In genomic region chr12:48883305-48884171, GRCh38 we compare ENCODE assay signal across 10 cellular contexts. TPM values are rescaled to one million over a fixed set of nuclear protein-coding genes. Genes with fewer than 3 reads are reported as not detected.
DNase-seq lines count a peak whose midpoint lies in the region; ATAC-seq, FAIRE-seq and TF ChIP-seq lines count a peak whose summit lies in the region.
"Had no signal": no experiment of that assay in that cellular context is flagged by ENCODE, and none has a peak within 500 bp of the region (broad histone marks: within the 10 kb centered on the region; RNA-seq: fewer than 3 reads in every experiment).

No MANE protein-coding gene starts in this region.

- DNase-seq in H7 = peak; percentile 54
- peak; percentile 6 for DNase-seq in NCI-H774 (lab: John Stamatoyannopoulos, UW)
- peak; percentile 87 for DNase-seq in endothelial cell of umbilical vein (ENCODE audit: low read depth, low spot score)
- DNase-seq in neural crest cell (ENCODE audit: low read depth, low spot score) = peak; percentile 23
- no peak for DNase-seq in KBM-7
- no peak for DNase-seq in 8988T
- no peak for DNase-seq in DMS79 treated with DMSO at 0.1 percent for 48 hours (lab: John Stamatoyannopoulos, UW)
- DNase-seq: NCI-H2081 treated with DMSO at 0.1 percent for 48 hours, T-helper 1 cell had no signal

- peak overlapping the region; percentile 56 for H3K9ac ChIP-seq in endothelial cell of umbilical vein (replicated peaks; ENCODE audit: extremely low read depth, insufficient read depth, low read length)

- CTCF ChIA-PET in endothelial cell of umbilical vein (lab: Charles Lee) = interaction anchor here (0.9 to 6.2 kb wide), 6 partner anchors 11 to 113 kb away, joined by 3 to 80 read pairs (median 3); partner anchors contain the start of genes DDX23 and RND1

- BruUV-seq in endothelial cell of umbilical vein (replicated peaks; lab: Mats Ljungman, UMichigan) = no TSS peak

- H2AFZ ChIP-seq in endothelial cell of umbilical vein (ENCODE audit: low read depth, low read length) = peak overlapping the region; percentile 68

- no peak for TF ChIP-seq POLR2A in endothelial cell of umbilical vein (IDR thresholded peaks at IDR 0.05; ENCODE audit: low read depth, low read length)

- dilution Hi-C loops in endothelial cell of umbilical vein (cut with MboI; ENCODE audit: extremely low pct_ligation_motif_present, low sequenced_read_pairs) = no loop called here

- peak overlapping the region; percentile 81 for H3K4me3 Mint-ChIP-seq in neural crest cell

- no peaks in the 10 kb centered on the region for H3K9me3 Mint-ChIP-seq in neural crest cell

- H3K9me1 ChIP-seq in endothelial cell of umbilical vein (replicated peaks; ENCODE audit: control insufficient read depth, extremely low read depth, insufficient read depth, low read length) = no peaks in the 10 kb centered on the region

- peak overlapping the region; percentile 81 for H3K27ac ChIP-seq in endothelial cell of umbilical vein (ENCODE audit: insufficient read depth, low read depth, low read length)

- no peaks in the 10 kb centered on the region for H3K79me2 ChIP-seq in endothelial cell of umbilical vein (ENCODE audit: control insufficient read depth, insufficient read depth, low read length)

- H3K27me3 Mint-ChIP-seq in neural crest cell (ENCODE audit: low read depth) = peaks cover 7% of the 10 kb centered on the region

- peaks cover 29% of the 10 kb centered on the region for H3K4me1 ChIP-seq in endothelial cell of umbilical vein (ENCODE audit: control insufficient read depth, extremely low read depth, insufficient read depth, low read length)

- H3K4me3 ChIP-seq in H7 (ENCODE audit: insufficient read depth, low read depth, low read length) (no peak overlapping the region), endothelial cell of umbilical vein (replicated peaks in 1 of 3; ENCODE audit: insufficient read depth in 1 of 3, low read depth in 1 of 3, low read length in 3 of 3) (no peak overlapping the region)

- FAIRE-seq in endothelial cell of umbilical vein (lab: Jason Lieb, UNC) = peak; percentile 83

- no peaks in the 10 kb centered on the region for H4K20me1 ChIP-seq in endothelial cell of umbilical vein (replicated peaks; ENCODE audit: control insufficient read depth, extremely low read depth, insufficient read depth, low read length)

- in situ Hi-C loops in KBM-7 (cut with MboI; ENCODE audit: low pct_unique_long_range_greater_than_20kb, low sequenced_read_pairs) = no loop called here

- ATAC-seq in HG03342 (IDR thresholded peaks at IDR 0.05; ENCODE audit: unreplicated experiment) = no peak

- H3K27ac Mint-ChIP-seq in neural crest cell (ENCODE audit: unreplicated experiment) = peak overlapping the region; percentile 98

- H3K27me3 ChIP-seq in H7 (ENCODE audit: control insufficient read depth, insufficient read depth, low read length) = no peaks in the 10 kb centered on the region; the same call in 1 of the 2 replicates
- H3K27me3 ChIP-seq in endothelial cell of umbilical vein (ENCODE audit: control insufficient read depth in 2 of 2, insufficient read depth in 2 of 2, low read length in 2 of 2) = no peaks in the 10 kb centered on the region

- TF ChIP-seq CTCF in endothelial cell of umbilical vein (IDR thresholded peaks at IDR 0.05; ENCODE audit: extremely low read depth in 1 of 2, insufficient read depth in 1 of 2, low read depth in 1 of 2, low read length in 2 of 2) (no peak), neural crest cell (conservative IDR thresholded peaks at IDR 0.05) (no peak)

- H3K36me3 ChIP-seq in H7 (replicated peaks; ENCODE audit: control insufficient read depth, insufficient read depth, low read length) (no peaks in the 10 kb centered on the region), endothelial cell of umbilical vein (ENCODE audit: control insufficient read depth in 2 of 2, extremely low read depth in 1 of 2, insufficient read depth in 2 of 2, low read length in 2 of 2) (no peaks in the 10 kb centered on the region)

- peak overlapping the region; percentile 13 for H3K4me2 ChIP-seq in endothelial cell of umbilical vein (ENCODE audit: insufficient read depth, low read length)

- POLR2A ChIA-PET in endothelial cell of umbilical vein (lab: Charles Lee) = interaction anchor here (0.9 to 1.0 kb wide), 3 partner anchors 17 to 18 kb away, joined by 3 to 13 read pairs (median 5); partner anchors contain the start of gene RND1

- intact Hi-C loops in endothelial cell of umbilical vein (cut with micrococcal nuclease) = loop anchor here (2.0 kb wide), 2 partner anchors 19 to 31 kb away; partner anchors contain the start of genes DDX23 and RND1

- peaks cover 30% of the 10 kb centered on the region for H3K4me1 Mint-ChIP-seq in neural crest cell

- H3K36me3 Mint-ChIP-seq in neural crest cell (ENCODE audit: low read depth) = no peaks in the 10 kb centered on the region

- no peaks in the 10 kb centered on the region for H3K9me3 ChIP-seq in endothelial cell of umbilical vein (replicated peaks; ENCODE audit: control insufficient read depth, insufficient read depth, low read length)

TF ChIP-seq in endothelial cell of umbilical vein, 7 proteins besides CTCF, POLR2A, EP300 and RAD21:
- TF ChIP-seq GATA2 (IDR thresholded peaks at IDR 0.05; ENCODE audit: insufficient read depth, insufficient read length, low read depth, low read length) = peak; percentile 33
- no peak for TF ChIP-seq MYC (IDR thresholded peaks at IDR 0.05; ENCODE audit: low read depth, low read length)
- no peak for TF ChIP-seq JUN (IDR thresholded peaks at IDR 0.05; ENCODE audit: borderline replicate concordance, insufficient read depth, insufficient read length, low read depth)
- no peak for TF ChIP-seq FOS (IDR thresholded peaks at IDR 0.05; ENCODE audit: borderline replicate concordance, insufficient read depth, low read length)
- peak; percentile 34 for TF ChIP-seq POLR2AphosphoS5 (IDR thresholded peaks at IDR 0.05; ENCODE audit: insufficient read depth, low read depth, low read length)
- TF ChIP-seq EZH2 (IDR thresholded peaks at IDR 0.05; ENCODE audit: borderline replicate concordance, low read depth, low read length, severe bottlenecking) = no peak
- no peak for TF ChIP-seq MAX (IDR thresholded peaks at IDR 0.05; ENCODE audit: insufficient read depth, insufficient read length)
TF ChIP-seq in endothelial cell of umbilical vein: peak in this region for 2.

RNA-seq across cellular contexts. Expression of gene RND1, which starts 17.9 kb away (rescaled TPM):
- total RNA-seq in H7 (2014; rRNA removed; shearing (Covaris generic)) = 0.94 and 3.0 TPM in 2 replicates
- 4.0 and 4.4 TPM in 2 replicates for total RNA-seq in endothelial cell of umbilical vein
- 5.2 and 9.9 TPM in 2 replicates for polyA plus RNA-seq in endothelial cell of umbilical vein
- polyA plus RNA-seq in endothelial cell of umbilical vein (2011; cell fraction: cytosol; rRNA removed) = 9.8 and 11.5 TPM in 2 replicates
- 34.0 and 46.2 TPM in 2 replicates for polyA plus RNA-seq in endothelial cell of umbilical vein (2011; cell fraction: nucleus; rRNA removed)
- 10.9 and 17.4 TPM in 2 replicates for polyA plus RNA-seq in endothelial cell of umbilical vein (2012)
- 9.4 and 16.2 TPM in 2 replicates for polyA minus RNA-seq in endothelial cell of umbilical vein
- not detected for polyA minus RNA-seq in endothelial cell of umbilical vein (2011; cell fraction: cytosol; rRNA and poly(A)+ RNA removed)
- polyA minus RNA-seq in endothelial cell of umbilical vein (2011; cell fraction: nucleus; rRNA and poly(A)+ RNA removed) = 21.3 and 21.6 TPM in 2 replicates
- total RNA-seq in neural crest cell = 4.2 and 6.1 TPM in 2 replicates

RNA-seq across cellular contexts. Expression of gene DDX23, which starts 31.6 kb away (rescaled TPM):
- total RNA-seq in H7 (2014; rRNA removed; shearing (Covaris generic)) = 101 and 106 TPM in 2 replicates
- 101 and 107 TPM in 2 replicates for total RNA-seq in endothelial cell of umbilical vein
- polyA plus RNA-seq in endothelial cell of umbilical vein = 47.4 and 56.0 TPM in 2 replicates
- polyA plus RNA-seq in endothelial cell of umbilical vein (2011; cell fraction: cytosol; rRNA removed) = 59.5 and 70.1 TPM in 2 replicates
- 228 and 250 TPM in 2 replicates for polyA plus RNA-seq in endothelial cell of umbilical vein (2011; cell fraction: nucleus; rRNA removed)
- 97.9 and 115 TPM in 2 replicates for polyA plus RNA-seq in endothelial cell of umbilical vein (2012)
- 81.5 and 115 TPM in 2 replicates for polyA minus RNA-seq in endothelial cell of umbilical vein
- 37.9 TPM for polyA minus RNA-seq in endothelial cell of umbilical vein (2011; cell fraction: cytosol; rRNA and poly(A)+ RNA removed)
- 49.7 and 67.7 TPM in 2 replicates for polyA minus RNA-seq in endothelial cell of umbilical vein (2011; cell fraction: nucleus; rRNA and poly(A)+ RNA removed)
- total RNA-seq in neural crest cell = 119 and 124 TPM in 2 replicates

RNA-seq across cellular contexts. Expression of gene FKBP11, which starts 41.8 kb away (rescaled TPM):
- 10.8 and 16.5 TPM in 2 replicates for total RNA-seq in H7 (2014; rRNA removed; shearing (Covaris generic))
- 78.9 and 81.2 TPM in 2 replicates for total RNA-seq in endothelial cell of umbilical vein
- 74.2 and 81.7 TPM in 2 replicates for polyA plus RNA-seq in endothelial cell of umbilical vein
- 64.0 and 69.3 TPM in 2 replicates for polyA plus RNA-seq in endothelial cell of umbilical vein (2011; cell fraction: cytosol; rRNA removed)
- polyA plus RNA-seq in endothelial cell of umbilical vein (2011; cell fraction: nucleus; rRNA removed) = 111 and 117 TPM in 2 replicates
- 97.3 and 112 TPM in 2 replicates for polyA plus RNA-seq in endothelial cell of umbilical vein (2012)
- 67.9 and 75.2 TPM in 2 replicates for polyA minus RNA-seq in endothelial cell of umbilical vein
- polyA minus RNA-seq in endothelial cell of umbilical vein (2011; cell fraction: cytosol; rRNA and poly(A)+ RNA removed) = 48.5 TPM
- polyA minus RNA-seq in endothelial cell of umbilical vein (2011; cell fraction: nucleus; rRNA and poly(A)+ RNA removed) = 32.5 and 33.9 TPM in 2 replicates
- 15.1 and 18.6 TPM in 2 replicates for total RNA-seq in neural crest cell

Comparison
In these comparisons a context has a peak if more than half of its experiments do, and no peak if none do; other contexts are left out.
1. DNase-seq: peak in H7 (single experiment), NCI-H774 (single experiment), endothelial cell of umbilical vein (single experiment) and neural crest cell (single experiment); none in KBM-7 (single experiment), 8988T (single experiment) and DMS79 treated with DMSO at 0.1 percent for 48 hours (single experiment).